26 cellular contexts compared by ENCODE assay signal in the genomic region with DNA sequence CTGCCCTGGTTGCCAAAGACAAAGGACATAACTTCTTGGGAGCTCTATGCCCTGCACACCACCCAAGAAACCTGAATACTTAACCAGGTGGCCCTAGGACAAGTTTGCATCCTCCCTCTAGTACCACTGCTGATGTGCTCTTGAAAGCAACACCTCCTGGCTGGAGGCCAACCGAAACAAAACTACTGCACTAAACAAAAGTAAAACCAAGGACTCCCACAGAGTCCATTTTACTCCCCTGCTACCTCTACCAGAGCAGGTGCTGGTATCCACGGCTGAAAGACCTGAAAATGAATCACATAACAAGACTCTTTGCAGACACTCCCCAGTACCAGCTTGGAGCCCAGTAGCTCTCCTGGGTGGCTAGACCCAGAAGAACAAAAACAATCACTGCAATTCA.
"Had no signal": no experiment of that assay in that cellular context is flagged by ENCODE, and none has a peak within 500 bp of the region (broad histone marks: within the 10 kb centered on the region; RNA-seq: fewer than 3 reads in every experiment).

No MANE protein-coding gene starts in this region.

- ATAC-seq: activated CD4-positive, CD25-positive, alpha-beta regulatory T cell treated with anti-CD3 and anti-CD28 coated beads, Interleukin-2, amount 50 U/mL, for 24 hours; effector memory CD8-positive, alpha-beta T cell; gastroesophageal sphincter; mucosa of descending colon; right cardiac atrium; upper lobe of right lung had no signal

- H3K79me2 ChIP-seq: hepatocyte had no signal

- H3K4me2 ChIP-seq: hepatocyte had no signal

- H3K4me3 ChIP-seq: ascending aorta, coronary artery, gastroesophageal sphincter, hepatocyte, left ventricle myocardium inferior, lung, mucosa of descending colon, suprapubic skin, tibial artery, upper lobe of right lung had no signal

- H3K27me3 ChIP-seq: ascending aorta, gastroesophageal sphincter, hepatocyte, suprapubic skin, tibial artery, upper lobe of right lung had no signal

- H3K27ac ChIP-seq: ascending aorta, coronary artery, gastroesophageal sphincter, hepatocyte, left ventricle myocardium inferior, suprapubic skin, tibial artery, upper lobe of right lung, WERI-Rb-1 had no signal

- H2AFZ ChIP-seq: hepatocyte had no signal

- H3K36me3 ChIP-seq: ascending aorta, gastroesophageal sphincter, left ventricle myocardium inferior, suprapubic skin, tibial artery, upper lobe of right lung, WERI-Rb-1 had no signal

- H3K4me1 ChIP-seq: ascending aorta, gastroesophageal sphincter, left ventricle myocardium inferior, suprapubic skin, tibial artery, upper lobe of right lung had no signal

- H3K9me3 ChIP-seq: ascending aorta, gastroesophageal sphincter, mucosa of descending colon, suprapubic skin, tibial artery, upper lobe of right lung had no signal

- DNase-seq: activated CD4-positive, alpha-beta T cell treated with anti-CD3 and anti-CD28 coated beads for 48 hours; activated CD4-positive, alpha-beta T cell treated with anti-CD3 and anti-CD28 coated beads, Interleukin-2, amount 50 U/mL, for 48 hours; activated CD8-positive, alpha-beta memory T cell treated with anti-CD3 and anti-CD28 coated beads for 24 hours; activated gamma-delta T cell; activated naive CD4-positive, alpha-beta T cell treated with anti-CD3 and anti-CD28 coated beads, Interleukin-2, amount 10 ng/mL, durations not matched to agents 7 days and 5 days; activated naive CD8-positive, alpha-beta T cell treated with anti-CD3 and anti-CD28 coated beads, Interleukin-2, amount 10 ng/mL, durations not matched to agents 7 days and 5 days; effector memory CD8-positive, alpha-beta T cell; erythroblast; islet precursor cell; left ventricle myocardium inferior; mucosa of descending colon; posterior cingulate gyrus; right cardiac atrium; stimulated activated CD4-positive, alpha-beta T cell treated with anti-CD3 and anti-CD28 coated beads, Interleukin-15, amount 100 ng/mL, for 24 hours; stimulated activated CD4-positive, alpha-beta T cell treated with anti-CD3 and anti-CD28 coated beads, Interleukin-2, amount 100 ng/mL, for 24 hours; stimulated activated naive CD4-positive, alpha-beta T cell; tibial artery; upper lobe of right lung; WERI-Rb-1 had no signal
